25 cellular contexts compared by ENCODE assay signal in genomic region chr11:130470832-130471706, GRCh38. TPM values are rescaled to one million over a fixed set of nuclear protein-coding genes. Genes with fewer than 3 reads are reported as not detected.
"Had no signal": no experiment of that assay in that cellular context is flagged by ENCODE, and none has a peak within 500 bp of the region (broad histone marks: within the 10 kb centered on the region; RNA-seq: fewer than 3 reads in every experiment).

No MANE protein-coding gene starts in this region.

- H3K9me3 ChIP-seq: heart left ventricle, pancreas, spleen, stomach, thoracic aorta, transverse colon had no signal

- H3K4me1 ChIP-seq: pancreas, spleen, transverse colon had no signal

- H3K4me1 Mint-ChIP-seq: naive thymus-derived CD4-positive, alpha-beta T cell; stimulated activated naive B cell treated with anti-CD40 and anti-IgM and Interleukin-4, amounts not matched to agents 10 μg/mL and 1 μg/mL and 100 μg/mL, for 72 hours had no signal

- H3K27ac Mint-ChIP-seq: naive thymus-derived CD4-positive, alpha-beta T cell; nephron progenitor cell; progenitor cell of endocrine pancreas; stimulated activated naive B cell treated with anti-CD40 and anti-IgM and Interleukin-4, amounts not matched to agents 10 μg/mL and 1 μg/mL and 100 μg/mL, for 72 hours had no signal

- ATAC-seq: heart left ventricle; naive thymus-derived CD4-positive, alpha-beta T cell; pancreas; sciatic nerve; stimulated activated naive B cell treated with anti-CD40 and anti-IgM and Interleukin-4, amounts not matched to agents 10 μg/mL and 1 μg/mL and 100 μg/mL, for 72 hours had no signal

- FAIRE-seq: keratinocyte, pancreas had no signal

- H3K36me3 ChIP-seq: pancreas, transverse colon had no signal

- H3K4me3 ChIP-seq: coronary artery, heart left ventricle, pancreas, spleen, stomach, thoracic aorta, transverse colon had no signal

- H3K27me3 Mint-ChIP-seq: naive thymus-derived CD4-positive, alpha-beta T cell; progenitor cell of endocrine pancreas; stimulated activated naive B cell treated with anti-CD40 and anti-IgM and Interleukin-4, amounts not matched to agents 10 μg/mL and 1 μg/mL and 100 μg/mL, for 72 hours had no signal

- DNase-seq: central memory CD4-positive, alpha-beta T cell; effector CD8-positive, alpha-beta T cell; foreskin melanocyte; mesendoderm; naive thymus-derived CD4-positive, alpha-beta T cell; nephron progenitor cell; pancreas; spleen; stimulated activated CD4-positive, alpha-beta T cell treated with anti-CD3 and anti-CD28 coated beads, Interleukin-15, amount 100 ng/mL, for 24 hours; stimulated activated CD4-positive, alpha-beta T cell treated with anti-CD3 and anti-CD28 coated beads, Interleukin-1b, Interleukin-23, amount 100 ng/mL, for 48 hours; stimulated activated CD4-positive, alpha-beta T cell treated with anti-CD3 and anti-CD28 coated beads, Interleukin-4, amount 100 ng/mL, for 4 hours; stimulated activated naive B cell treated with anti-CD40 and anti-IgM and Interleukin-4, amounts not matched to agents 10 μg/mL and 1 μg/mL and 100 μg/mL, for 72 hours; stomach; substantia nigra; transverse colon had no signal

- H3K36me3 Mint-ChIP-seq: naive thymus-derived CD4-positive, alpha-beta T cell; stimulated activated naive B cell treated with anti-CD40 and anti-IgM and Interleukin-4, amounts not matched to agents 10 μg/mL and 1 μg/mL and 100 μg/mL, for 72 hours had no signal

- H3K27ac ChIP-seq: coronary artery, heart left ventricle, pancreas, spleen, stomach, thoracic aorta, transverse colon had no signal

- H3K27me3 ChIP-seq: heart left ventricle, pancreas, stomach, transverse colon had no signal

- H3K4me3 Mint-ChIP-seq: naive thymus-derived CD4-positive, alpha-beta T cell; nephron progenitor cell; stimulated activated naive B cell treated with anti-CD40 and anti-IgM and Interleukin-4, amounts not matched to agents 10 μg/mL and 1 μg/mL and 100 μg/mL, for 72 hours had no signal

- H3K9me3 Mint-ChIP-seq: naive thymus-derived CD4-positive, alpha-beta T cell; nephron progenitor cell; stimulated activated naive B cell treated with anti-CD40 and anti-IgM and Interleukin-4, amounts not matched to agents 10 μg/mL and 1 μg/mL and 100 μg/mL, for 72 hours had no signal

RNA-seq across cellular contexts. Expression of gene ADAMTS15, which starts 22.6 kb away (rescaled TPM):
- total RNA-seq: mononuclear cell had no signal

RNA-seq across cellular contexts. Expression of gene ADAMTS8, which starts 42.7 kb away (rescaled TPM):
- total RNA-seq: dermis microvascular lymphatic vessel endothelial cell; glomerular endothelial cell; lung microvascular endothelial cell; mononuclear cell; naive thymus-derived CD4-positive, alpha-beta T cell had no signal
